ENCODE assay signal across 1 cellular context in the genomic region with DNA sequence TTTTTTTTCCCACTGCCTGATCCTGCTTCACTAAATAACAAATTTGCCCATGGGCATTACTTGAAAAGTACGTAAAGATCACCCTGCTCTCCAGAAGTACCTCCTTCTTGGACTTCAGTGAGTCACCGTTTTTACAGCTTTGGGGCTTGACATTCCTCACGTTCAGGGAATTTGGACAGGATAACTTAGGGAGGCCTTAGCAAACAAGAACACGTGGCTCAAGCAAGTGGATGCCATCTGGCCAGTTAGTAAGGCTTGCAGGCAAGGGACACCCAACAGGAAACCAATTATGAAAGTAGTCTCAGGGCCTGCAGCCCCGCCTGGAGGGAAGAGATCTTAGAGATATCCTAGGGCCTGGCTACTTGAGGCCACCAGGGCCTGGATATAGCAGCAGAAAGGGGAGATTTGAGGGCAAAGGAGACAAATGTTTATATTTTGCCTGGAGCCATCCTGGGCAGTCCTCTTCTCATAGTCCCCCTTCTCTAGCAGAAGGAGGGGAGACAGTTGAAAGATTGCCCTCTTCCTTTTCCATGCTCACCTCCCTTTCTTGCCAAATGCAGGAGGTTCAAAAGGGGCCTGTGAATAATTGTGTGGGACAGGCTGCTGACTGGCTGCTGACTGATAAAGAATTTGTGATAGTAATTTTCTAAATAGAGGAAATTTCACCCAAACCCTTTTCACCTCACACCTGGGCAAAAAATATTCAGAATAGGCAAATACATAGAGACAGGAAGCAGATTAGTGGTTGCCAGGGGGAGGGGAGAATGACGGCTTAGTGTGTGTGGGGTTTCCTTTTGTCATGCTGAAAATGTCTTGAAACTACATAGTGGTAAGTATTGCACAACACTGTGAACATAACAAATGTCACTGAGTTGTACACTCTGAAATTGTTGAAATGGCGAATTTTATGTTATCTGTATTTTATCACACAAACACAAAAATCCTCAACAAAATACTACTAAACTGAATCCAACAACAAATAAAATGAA.
TF ChIP-seq lines count a peak whose summit lies in the region.

No MANE protein-coding gene starts in this region.

TF ChIP-seq in K562, 482 proteins besides CTCF, POLR2A, EP300 and RAD21 (continued from another document and continues in another):
- TF ChIP-seq, protein P1, sequence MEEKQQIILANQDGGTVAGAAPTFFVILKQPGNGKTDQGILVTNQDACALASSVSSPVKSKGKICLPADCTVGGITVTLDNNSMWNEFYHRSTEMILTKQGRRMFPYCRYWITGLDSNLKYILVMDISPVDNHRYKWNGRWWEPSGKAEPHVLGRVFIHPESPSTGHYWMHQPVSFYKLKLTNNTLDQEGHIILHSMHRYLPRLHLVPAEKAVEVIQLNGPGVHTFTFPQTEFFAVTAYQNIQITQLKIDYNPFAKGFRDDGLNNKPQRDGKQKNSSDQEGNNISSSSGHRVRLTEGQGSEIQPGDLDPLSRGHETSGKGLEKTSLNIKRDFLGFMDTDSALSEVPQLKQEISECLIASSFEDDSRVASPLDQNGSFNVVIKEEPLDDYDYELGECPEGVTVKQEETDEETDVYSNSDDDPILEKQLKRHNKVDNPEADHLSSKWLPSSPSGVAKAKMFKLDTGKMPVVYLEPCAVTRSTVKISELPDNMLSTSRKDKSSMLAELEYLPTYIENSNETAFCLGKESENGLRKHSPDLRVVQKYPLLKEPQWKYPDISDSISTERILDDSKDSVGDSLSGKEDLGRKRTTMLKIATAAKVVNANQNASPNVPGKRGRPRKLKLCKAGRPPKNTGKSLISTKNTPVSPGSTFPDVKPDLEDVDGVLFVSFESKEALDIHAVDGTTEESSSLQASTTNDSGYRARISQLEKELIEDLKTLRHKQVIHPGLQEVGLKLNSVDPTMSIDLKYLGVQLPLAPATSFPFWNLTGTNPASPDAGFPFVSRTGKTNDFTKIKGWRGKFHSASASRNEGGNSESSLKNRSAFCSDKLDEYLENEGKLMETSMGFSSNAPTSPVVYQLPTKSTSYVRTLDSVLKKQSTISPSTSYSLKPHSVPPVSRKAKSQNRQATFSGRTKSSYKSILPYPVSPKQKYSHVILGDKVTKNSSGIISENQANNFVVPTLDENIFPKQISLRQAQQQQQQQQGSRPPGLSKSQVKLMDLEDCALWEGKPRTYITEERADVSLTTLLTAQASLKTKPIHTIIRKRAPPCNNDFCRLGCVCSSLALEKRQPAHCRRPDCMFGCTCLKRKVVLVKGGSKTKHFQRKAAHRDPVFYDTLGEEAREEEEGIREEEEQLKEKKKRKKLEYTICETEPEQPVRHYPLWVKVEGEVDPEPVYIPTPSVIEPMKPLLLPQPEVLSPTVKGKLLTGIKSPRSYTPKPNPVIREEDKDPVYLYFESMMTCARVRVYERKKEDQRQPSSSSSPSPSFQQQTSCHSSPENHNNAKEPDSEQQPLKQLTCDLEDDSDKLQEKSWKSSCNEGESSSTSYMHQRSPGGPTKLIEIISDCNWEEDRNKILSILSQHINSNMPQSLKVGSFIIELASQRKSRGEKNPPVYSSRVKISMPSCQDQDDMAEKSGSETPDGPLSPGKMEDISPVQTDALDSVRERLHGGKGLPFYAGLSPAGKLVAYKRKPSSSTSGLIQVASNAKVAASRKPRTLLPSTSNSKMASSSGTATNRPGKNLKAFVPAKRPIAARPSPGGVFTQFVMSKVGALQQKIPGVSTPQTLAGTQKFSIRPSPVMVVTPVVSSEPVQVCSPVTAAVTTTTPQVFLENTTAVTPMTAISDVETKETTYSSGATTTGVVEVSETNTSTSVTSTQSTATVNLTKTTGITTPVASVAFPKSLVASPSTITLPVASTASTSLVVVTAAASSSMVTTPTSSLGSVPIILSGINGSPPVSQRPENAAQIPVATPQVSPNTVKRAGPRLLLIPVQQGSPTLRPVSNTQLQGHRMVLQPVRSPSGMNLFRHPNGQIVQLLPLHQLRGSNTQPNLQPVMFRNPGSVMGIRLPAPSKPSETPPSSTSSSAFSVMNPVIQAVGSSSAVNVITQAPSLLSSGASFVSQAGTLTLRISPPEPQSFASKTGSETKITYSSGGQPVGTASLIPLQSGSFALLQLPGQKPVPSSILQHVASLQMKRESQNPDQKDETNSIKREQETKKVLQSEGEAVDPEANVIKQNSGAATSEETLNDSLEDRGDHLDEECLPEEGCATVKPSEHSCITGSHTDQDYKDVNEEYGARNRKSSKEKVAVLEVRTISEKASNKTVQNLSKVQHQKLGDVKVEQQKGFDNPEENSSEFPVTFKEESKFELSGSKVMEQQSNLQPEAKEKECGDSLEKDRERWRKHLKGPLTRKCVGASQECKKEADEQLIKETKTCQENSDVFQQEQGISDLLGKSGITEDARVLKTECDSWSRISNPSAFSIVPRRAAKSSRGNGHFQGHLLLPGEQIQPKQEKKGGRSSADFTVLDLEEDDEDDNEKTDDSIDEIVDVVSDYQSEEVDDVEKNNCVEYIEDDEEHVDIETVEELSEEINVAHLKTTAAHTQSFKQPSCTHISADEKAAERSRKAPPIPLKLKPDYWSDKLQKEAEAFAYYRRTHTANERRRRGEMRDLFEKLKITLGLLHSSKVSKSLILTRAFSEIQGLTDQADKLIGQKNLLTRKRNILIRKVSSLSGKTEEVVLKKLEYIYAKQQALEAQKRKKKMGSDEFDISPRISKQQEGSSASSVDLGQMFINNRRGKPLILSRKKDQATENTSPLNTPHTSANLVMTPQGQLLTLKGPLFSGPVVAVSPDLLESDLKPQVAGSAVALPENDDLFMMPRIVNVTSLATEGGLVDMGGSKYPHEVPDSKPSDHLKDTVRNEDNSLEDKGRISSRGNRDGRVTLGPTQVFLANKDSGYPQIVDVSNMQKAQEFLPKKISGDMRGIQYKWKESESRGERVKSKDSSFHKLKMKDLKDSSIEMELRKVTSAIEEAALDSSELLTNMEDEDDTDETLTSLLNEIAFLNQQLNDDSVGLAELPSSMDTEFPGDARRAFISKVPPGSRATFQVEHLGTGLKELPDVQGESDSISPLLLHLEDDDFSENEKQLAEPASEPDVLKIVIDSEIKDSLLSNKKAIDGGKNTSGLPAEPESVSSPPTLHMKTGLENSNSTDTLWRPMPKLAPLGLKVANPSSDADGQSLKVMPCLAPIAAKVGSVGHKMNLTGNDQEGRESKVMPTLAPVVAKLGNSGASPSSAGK (IDR thresholded peaks at IDR 0.05): peak; percentile 76
- TF ChIP-seq FOSL1 (tag; conservative IDR thresholded peaks at IDR 0.05): peak; percentile 39
- TF ChIP-seq, protein P2, sequence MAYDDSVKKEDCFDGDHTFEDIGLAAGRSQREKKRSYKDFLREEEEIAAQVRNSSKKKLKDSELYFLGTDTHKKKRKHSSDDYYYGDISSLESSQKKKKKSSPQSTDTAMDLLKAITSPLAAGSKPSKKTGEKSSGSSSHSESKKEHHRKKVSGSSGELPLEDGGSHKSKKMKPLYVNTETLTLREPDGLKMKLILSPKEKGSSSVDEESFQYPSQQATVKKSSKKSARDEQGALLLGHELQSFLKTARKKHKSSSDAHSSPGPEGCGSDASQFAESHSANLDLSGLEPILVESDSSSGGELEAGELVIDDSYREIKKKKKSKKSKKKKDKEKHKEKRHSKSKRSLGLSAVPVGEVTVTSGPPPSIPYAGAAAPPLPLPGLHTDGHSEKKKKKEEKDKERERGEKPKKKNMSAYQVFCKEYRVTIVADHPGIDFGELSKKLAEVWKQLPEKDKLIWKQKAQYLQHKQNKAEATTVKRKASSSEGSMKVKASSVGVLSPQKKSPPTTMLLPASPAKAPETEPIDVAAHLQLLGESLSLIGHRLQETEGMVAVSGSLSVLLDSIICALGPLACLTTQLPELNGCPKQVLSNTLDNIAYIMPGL (CRISPR knock-in tag; IDR thresholded peaks at IDR 0.05): no peak
- no peak for TF ChIP-seq LARP7 (IDR thresholded peaks at IDR 0.05)
- TF ChIP-seq, protein P3, sequence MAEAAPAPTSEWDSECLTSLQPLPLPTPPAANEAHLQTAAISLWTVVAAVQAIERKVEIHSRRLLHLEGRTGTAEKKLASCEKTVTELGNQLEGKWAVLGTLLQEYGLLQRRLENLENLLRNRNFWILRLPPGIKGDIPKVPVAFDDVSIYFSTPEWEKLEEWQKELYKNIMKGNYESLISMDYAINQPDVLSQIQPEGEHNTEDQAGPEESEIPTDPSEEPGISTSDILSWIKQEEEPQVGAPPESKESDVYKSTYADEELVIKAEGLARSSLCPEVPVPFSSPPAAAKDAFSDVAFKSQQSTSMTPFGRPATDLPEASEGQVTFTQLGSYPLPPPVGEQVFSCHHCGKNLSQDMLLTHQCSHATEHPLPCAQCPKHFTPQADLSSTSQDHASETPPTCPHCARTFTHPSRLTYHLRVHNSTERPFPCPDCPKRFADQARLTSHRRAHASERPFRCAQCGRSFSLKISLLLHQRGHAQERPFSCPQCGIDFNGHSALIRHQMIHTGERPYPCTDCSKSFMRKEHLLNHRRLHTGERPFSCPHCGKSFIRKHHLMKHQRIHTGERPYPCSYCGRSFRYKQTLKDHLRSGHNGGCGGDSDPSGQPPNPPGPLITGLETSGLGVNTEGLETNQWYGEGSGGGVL (CRISPR knock-in tag; IDR thresholded peaks at IDR 0.05): no peak
- TF ChIP-seq PRMT5 (CRISPR knock-in tag; IDR thresholded peaks at IDR 0.05): no peak
- peak; percentile 6; the same call in 1 of the 2 replicates for TF ChIP-seq JUND (IDR thresholded peaks at IDR 0.05; ENCODE audit: borderline replicate concordance, low read depth, low read length)
- TF ChIP-seq JUND (tag; IDR thresholded peaks at IDR 0.05; ENCODE audit: borderline replicate concordance, low read depth, low read length): no peak; the same call in 2 of the 3 replicates
- peak; percentile 97 for TF ChIP-seq CEBPB (tag; IDR thresholded peaks at IDR 0.05)
- TF ChIP-seq TEAD4 (IDR thresholded peaks at IDR 0.05; ENCODE audit: low read length): no peak
- TF ChIP-seq TEAD4 (CRISPR knock-in tag; IDR thresholded peaks at IDR 0.05; ENCODE audit: borderline replicate concordance): no peak
- 0 out of 2 replicates have a peak, but pooled peaks have one; percentile 3 for TF ChIP-seq JUN (IDR thresholded peaks at IDR 0.05; ENCODE audit: borderline replicate concordance, low read depth, low read length)
- TF ChIP-seq JUN (CRISPR knock-in tag; IDR thresholded peaks at IDR 0.05; ENCODE audit: borderline replicate concordance): no peak
- TF ChIP-seq, protein P4, sequence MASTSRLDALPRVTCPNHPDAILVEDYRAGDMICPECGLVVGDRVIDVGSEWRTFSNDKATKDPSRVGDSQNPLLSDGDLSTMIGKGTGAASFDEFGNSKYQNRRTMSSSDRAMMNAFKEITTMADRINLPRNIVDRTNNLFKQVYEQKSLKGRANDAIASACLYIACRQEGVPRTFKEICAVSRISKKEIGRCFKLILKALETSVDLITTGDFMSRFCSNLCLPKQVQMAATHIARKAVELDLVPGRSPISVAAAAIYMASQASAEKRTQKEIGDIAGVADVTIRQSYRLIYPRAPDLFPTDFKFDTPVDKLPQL (IDR thresholded peaks at IDR 0.05; ENCODE audit: extremely low read depth, insufficient read length): no peak
- no peak for TF ChIP-seq GTF2F1 (IDR thresholded peaks at IDR 0.05; ENCODE audit: low read depth, low read length)
- TF ChIP-seq, protein P5, sequence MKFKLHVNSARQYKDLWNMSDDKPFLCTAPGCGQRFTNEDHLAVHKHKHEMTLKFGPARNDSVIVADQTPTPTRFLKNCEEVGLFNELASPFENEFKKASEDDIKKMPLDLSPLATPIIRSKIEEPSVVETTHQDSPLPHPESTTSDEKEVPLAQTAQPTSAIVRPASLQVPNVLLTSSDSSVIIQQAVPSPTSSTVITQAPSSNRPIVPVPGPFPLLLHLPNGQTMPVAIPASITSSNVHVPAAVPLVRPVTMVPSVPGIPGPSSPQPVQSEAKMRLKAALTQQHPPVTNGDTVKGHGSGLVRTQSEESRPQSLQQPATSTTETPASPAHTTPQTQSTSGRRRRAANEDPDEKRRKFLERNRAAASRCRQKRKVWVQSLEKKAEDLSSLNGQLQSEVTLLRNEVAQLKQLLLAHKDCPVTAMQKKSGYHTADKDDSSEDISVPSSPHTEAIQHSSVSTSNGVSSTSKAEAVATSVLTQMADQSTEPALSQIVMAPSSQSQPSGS (CRISPR knock-in tag; IDR thresholded peaks at IDR 0.05): no peak
- TF ChIP-seq ZFX (CRISPR knock-in tag; IDR thresholded peaks at IDR 0.05): 0 out of 2 replicates have a peak, but pooled peaks have one; percentile 35
- no peak for TF ChIP-seq BRF1 (IDR thresholded peaks at IDR 0.05; ENCODE audit: borderline replicate concordance, extremely low read depth, insufficient read length)
- TF ChIP-seq, protein P6, sequence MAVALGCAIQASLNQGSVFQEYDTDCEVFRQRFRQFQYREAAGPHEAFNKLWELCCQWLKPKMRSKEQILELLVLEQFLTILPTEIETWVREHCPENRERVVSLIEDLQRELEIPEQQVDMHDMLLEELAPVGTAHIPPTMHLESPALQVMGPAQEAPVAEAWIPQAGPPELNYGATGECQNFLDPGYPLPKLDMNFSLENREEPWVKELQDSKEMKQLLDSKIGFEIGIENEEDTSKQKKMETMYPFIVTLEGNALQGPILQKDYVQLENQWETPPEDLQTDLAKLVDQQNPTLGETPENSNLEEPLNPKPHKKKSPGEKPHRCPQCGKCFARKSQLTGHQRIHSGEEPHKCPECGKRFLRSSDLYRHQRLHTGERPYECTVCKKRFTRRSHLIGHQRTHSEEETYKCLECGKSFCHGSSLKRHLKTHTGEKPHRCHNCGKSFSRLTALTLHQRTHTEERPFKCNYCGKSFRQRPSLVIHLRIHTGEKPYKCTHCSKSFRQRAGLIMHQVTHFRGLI (CRISPR knock-in tag; IDR thresholded peaks at IDR 0.05): 0 out of 2 replicates have a peak, but pooled peaks have one; percentile 18
- no peak for TF ChIP-seq ZNF324 (CRISPR knock-in tag; IDR thresholded peaks at IDR 0.05)
- TF ChIP-seq, protein P7, sequence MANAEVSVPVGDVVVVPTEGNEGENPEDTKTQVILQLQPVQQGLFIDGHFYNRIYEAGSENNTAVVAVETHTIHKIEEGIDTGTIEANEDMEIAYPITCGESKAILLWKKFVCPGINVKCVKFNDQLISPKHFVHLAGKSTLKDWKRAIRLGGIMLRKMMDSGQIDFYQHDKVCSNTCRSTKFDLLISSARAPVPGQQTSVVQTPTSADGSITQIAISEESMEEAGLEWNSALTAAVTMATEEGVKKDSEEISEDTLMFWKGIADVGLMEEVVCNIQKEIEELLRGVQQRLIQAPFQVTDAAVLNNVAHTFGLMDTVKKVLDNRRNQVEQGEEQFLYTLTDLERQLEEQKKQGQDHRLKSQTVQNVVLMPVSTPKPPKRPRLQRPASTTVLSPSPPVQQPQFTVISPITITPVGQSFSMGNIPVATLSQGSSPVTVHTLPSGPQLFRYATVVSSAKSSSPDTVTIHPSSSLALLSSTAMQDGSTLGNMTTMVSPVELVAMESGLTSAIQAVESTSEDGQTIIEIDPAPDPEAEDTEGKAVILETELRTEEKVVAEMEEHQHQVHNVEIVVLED (CRISPR knock-in tag; IDR thresholded peaks at IDR 0.05): no peak
- no peak for TF ChIP-seq BRCA1 (IDR thresholded peaks at IDR 0.05)
- TF ChIP-seq BRCA1 (CRISPR knock-in tag; IDR thresholded peaks at IDR 0.05): no peak
- TF ChIP-seq, protein P8, sequence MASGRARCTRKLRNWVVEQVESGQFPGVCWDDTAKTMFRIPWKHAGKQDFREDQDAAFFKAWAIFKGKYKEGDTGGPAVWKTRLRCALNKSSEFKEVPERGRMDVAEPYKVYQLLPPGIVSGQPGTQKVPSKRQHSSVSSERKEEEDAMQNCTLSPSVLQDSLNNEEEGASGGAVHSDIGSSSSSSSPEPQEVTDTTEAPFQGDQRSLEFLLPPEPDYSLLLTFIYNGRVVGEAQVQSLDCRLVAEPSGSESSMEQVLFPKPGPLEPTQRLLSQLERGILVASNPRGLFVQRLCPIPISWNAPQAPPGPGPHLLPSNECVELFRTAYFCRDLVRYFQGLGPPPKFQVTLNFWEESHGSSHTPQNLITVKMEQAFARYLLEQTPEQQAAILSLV (tag; IDR thresholded peaks at IDR 0.05): peak; percentile 74
- TF ChIP-seq SP1 (CRISPR knock-in tag; IDR thresholded peaks at IDR 0.05): no peak
- TF ChIP-seq ZNF311 (CRISPR knock-in tag; IDR thresholded peaks at IDR 0.05): no peak
- TF ChIP-seq HDAC8 (tag; IDR thresholded peaks at IDR 0.05): peak; percentile 34; the same call in 1 of the 2 replicates
- peak; percentile 31; the same call in 1 of the 2 replicates for TF ChIP-seq MYC (IDR thresholded peaks at IDR 0.05; ENCODE audit: low read depth, low read length)
- no peak for TF ChIP-seq MYC (CRISPR knock-in tag; IDR thresholded peaks at IDR 0.05; ENCODE audit: borderline replicate concordance, low read depth)
- TF ChIP-seq ETV1 (tag; conservative IDR thresholded peaks at IDR 0.05; ENCODE audit: low read depth): peak; percentile 75
- peak; percentile 35; the same call in 1 of the 2 replicates for TF ChIP-seq RFX1 (IDR thresholded peaks at IDR 0.05)
